Comparison of ENCODE assay signal across 8 cellular contexts in genomic region chr7:100167912-100168323, GRCh38. TPM values are rescaled to one million over a fixed set of nuclear protein-coding genes. Genes with fewer than 3 reads are reported as not detected.
DNase-seq lines count a peak whose midpoint lies in the region; ATAC-seq and TF ChIP-seq lines count a peak whose summit lies in the region.

No MANE protein-coding gene starts in this region.

- peaks cover 2 to 40% (median 23%) of the 10 kb centered on the region in 9 donors for H3K4me1 ChIP-seq in heart right ventricle
- H3K4me1 ChIP-seq in sigmoid colon = peaks cover 0 to 36% (median 30%) of the 10 kb centered on the region in 4 donors

- TF ChIP-seq POLR2A in sigmoid colon (IDR thresholded peaks at IDR 0.05) = no peak

- H3K27me3 ChIP-seq in heart right ventricle (peaks cover 0 to 66% (median 30%) of the 10 kb centered on the region in 7 donors), sigmoid colon (peaks cover 0 to 21% (median 13%) of the 10 kb centered on the region in 3 donors)

- H3K4me3 ChIP-seq in WI38 (ENCODE audit: low read depth, low read length) = peak overlapping the region; percentile 64
- peak overlapping the region; percentile 28 to 60 (median 51) for H3K4me3 ChIP-seq in heart right ventricle
- peak overlapping the region; percentile 32 to 50 (median 46) for H3K4me3 ChIP-seq in sigmoid colon

- DNase-seq in DMS 273 (lab: John Stamatoyannopoulos, UW; ENCODE audit: unreplicated experiment) (peak; percentile 52), DMS 273 treated with DMSO at 0.1 percent for 48 hours (lab: John Stamatoyannopoulos, UW) (no peak), heart right ventricle (no peak), sigmoid colon (no peak), UCSD-AML1 (lab: John Stamatoyannopoulos, UW; ENCODE audit: unreplicated experiment) (no peak), middle frontal gyrus (ENCODE audit: extremely low spot score, low spot score) (no peak), COR-L47 (lab: John Stamatoyannopoulos, UW) (no peak)

- H3K27ac ChIP-seq in heart right ventricle = peak overlapping the region; percentile 6 to 80 (median 62)
- H3K27ac ChIP-seq in sigmoid colon = peak overlapping the region; percentile 68 to 80 (median 69)

- TF ChIP-seq CTCF in WI38 (IDR thresholded peaks at IDR 0.05; ENCODE audit: low read depth, low read length) (no peak), heart right ventricle (IDR thresholded peaks at IDR 0.05) (no peak), sigmoid colon (IDR thresholded peaks at IDR 0.05) (no peak)

- intact Hi-C loops in heart right ventricle (cut with DNase I) = no loop called here
- intact Hi-C loops in sigmoid colon (cut with DNase I) = no loop called here

- H3K9me3 ChIP-seq in heart right ventricle (no peaks in the 10 kb centered on the region), sigmoid colon (no peaks in the 10 kb centered on the region)

- WGBS in heart right ventricle, 2 donors = 2 to 3% methylated on average over 11 of the region's 11 CpGs
- WGBS in sigmoid colon, 2 donors = 1 to 4% methylated on average over 11 of the region's 11 CpGs

- H3K36me3 ChIP-seq in heart right ventricle (no peaks in the 10 kb centered on the region), sigmoid colon (no peaks in the 10 kb centered on the region)

- no peak for TF ChIP-seq EP300 in sigmoid colon (IDR thresholded peaks at IDR 0.05)

- ATAC-seq in heart right ventricle = peak; percentile 5 to 68 (median 28)

RNA-seq across cellular contexts. Expression of gene GAL3ST4, which starts 0.5 kb away (rescaled TPM):
- total RNA-seq in heart right ventricle (1 to 10 TPM in 9 of 10 donors, under 1 TPM in 1; 1.00 to 3.1 (median 1.5) TPM), sigmoid colon (1 to 10 TPM; 1.2 to 6.4 (median 3.1) TPM)
- polyA plus RNA-seq in heart right ventricle (1 to 10 TPM; 1.1 to 1.6 TPM), sigmoid colon (1 to 10 TPM; 1.2 to 6.2 (median 3.9) TPM)

RNA-seq across cellular contexts. Expression of gene GPC2, which starts 9.3 kb away (rescaled TPM):
- total RNA-seq in heart right ventricle = 1 to 10 TPM in 1 of 10 donors, under 1 TPM in 7, not detected in 2; 0.11 to 1.1 (median 0.50) TPM
- under 1 TPM; 0.51 TPM for polyA plus RNA-seq in heart right ventricle
- 1 to 10 TPM in 1 of 4 donors, under 1 TPM in 3; 0.41 to 1.7 (median 0.60) TPM for total RNA-seq in sigmoid colon
- polyA plus RNA-seq in sigmoid colon = 1 to 10 TPM in 1 of 3 donors, not detected in 2; 5.3 TPM

RNA-seq across cellular contexts. Expression of gene TRAPPC14, which starts 9.4 kb away (rescaled TPM):
- 10 to 100 TPM in 1 of 10 donors, 1 to 10 TPM in 9; 3.9 to 10.8 (median 7.6) TPM for total RNA-seq in heart right ventricle
- 10 to 100 TPM in 1 of 2 donors, 1 to 10 TPM in 1; 7.8 to 17.5 TPM for polyA plus RNA-seq in heart right ventricle
- 10 to 100 TPM in 1 of 4 donors, 1 to 10 TPM in 3; 3.9 to 11.6 (median 6.3) TPM for total RNA-seq in sigmoid colon
- polyA plus RNA-seq in sigmoid colon = 10 to 100 TPM; 14.4 to 39.3 (median 15.3) TPM

RNA-seq across cellular contexts. Expression of gene STAG3, which starts 9.8 kb away (rescaled TPM):
- total RNA-seq in heart right ventricle = 1 to 10 TPM in 3 of 10 donors, under 1 TPM in 6, not detected in 1; 0.32 to 1.5 (median 0.47) TPM
- polyA plus RNA-seq in heart right ventricle = under 1 TPM; 0.13 to 0.66 TPM
- total RNA-seq in sigmoid colon = under 1 TPM in 2 of 4 donors, not detected in 2; 0.14 to 0.36 TPM
- 10 to 100 TPM in 1 of 3 donors, 1 to 10 TPM in 1, under 1 TPM in 1; 0.92 to 32.6 (median 3.6) TPM for polyA plus RNA-seq in sigmoid colon

RNA-seq across cellular contexts. Expression of gene LAMTOR4, which starts 19.2 kb away (rescaled TPM):
- 100 to 1,000 TPM in 1 of 10 donors, 10 to 100 TPM in 9; 72.3 to 102 (median 88.5) TPM for total RNA-seq in heart right ventricle
- polyA plus RNA-seq in heart right ventricle = 100 to 1,000 TPM; 147 to 210 TPM
- 100 to 1,000 TPM; 222 to 309 (median 264) TPM for total RNA-seq in sigmoid colon
- polyA plus RNA-seq in sigmoid colon = 100 to 1,000 TPM; 409 to 626 (median 469) TPM
